Comparison of ENCODE assay signal across 1 cellular context in the genomic region with DNA sequence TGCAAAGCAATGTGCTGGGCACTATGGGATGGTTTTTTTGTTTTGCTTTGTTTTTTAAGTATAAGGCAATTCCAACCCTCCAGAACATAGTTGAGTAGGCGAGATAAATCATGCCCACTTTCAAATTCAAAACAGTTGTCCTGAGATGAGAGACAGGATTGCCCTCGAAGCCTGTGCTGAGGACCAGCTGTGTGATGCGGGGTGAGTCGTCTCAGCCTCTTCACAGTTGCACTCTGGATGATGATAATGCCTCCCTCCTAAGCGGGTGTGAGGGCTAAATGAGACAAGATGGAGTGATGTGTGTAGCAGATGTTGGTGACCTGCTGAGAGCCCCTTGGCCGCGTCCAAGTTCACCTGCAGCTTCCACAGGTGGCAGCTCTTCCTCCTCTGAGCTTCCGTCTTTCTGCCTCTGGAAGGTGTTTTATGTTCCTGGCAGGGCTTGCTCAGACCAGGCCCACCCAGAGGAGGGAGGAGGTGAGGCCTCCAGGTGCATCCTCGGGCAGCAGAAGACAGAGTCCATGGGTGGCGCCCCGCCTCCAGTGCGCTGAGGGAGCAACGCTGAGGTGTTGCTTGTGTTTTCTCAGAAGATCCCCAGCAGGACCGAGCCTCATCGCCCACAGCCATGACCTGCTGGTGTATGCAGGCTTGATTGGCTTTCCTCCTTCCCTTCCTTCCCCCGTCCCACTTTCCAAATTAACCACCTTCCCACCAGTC.
TF ChIP-seq lines count a peak whose summit lies in the region.

No MANE protein-coding gene starts in this region.

TF ChIP-seq in K562, 482 proteins besides CTCF, POLR2A, EP300 and RAD21 (continued from another document):
- TF ChIP-seq, protein P1, sequence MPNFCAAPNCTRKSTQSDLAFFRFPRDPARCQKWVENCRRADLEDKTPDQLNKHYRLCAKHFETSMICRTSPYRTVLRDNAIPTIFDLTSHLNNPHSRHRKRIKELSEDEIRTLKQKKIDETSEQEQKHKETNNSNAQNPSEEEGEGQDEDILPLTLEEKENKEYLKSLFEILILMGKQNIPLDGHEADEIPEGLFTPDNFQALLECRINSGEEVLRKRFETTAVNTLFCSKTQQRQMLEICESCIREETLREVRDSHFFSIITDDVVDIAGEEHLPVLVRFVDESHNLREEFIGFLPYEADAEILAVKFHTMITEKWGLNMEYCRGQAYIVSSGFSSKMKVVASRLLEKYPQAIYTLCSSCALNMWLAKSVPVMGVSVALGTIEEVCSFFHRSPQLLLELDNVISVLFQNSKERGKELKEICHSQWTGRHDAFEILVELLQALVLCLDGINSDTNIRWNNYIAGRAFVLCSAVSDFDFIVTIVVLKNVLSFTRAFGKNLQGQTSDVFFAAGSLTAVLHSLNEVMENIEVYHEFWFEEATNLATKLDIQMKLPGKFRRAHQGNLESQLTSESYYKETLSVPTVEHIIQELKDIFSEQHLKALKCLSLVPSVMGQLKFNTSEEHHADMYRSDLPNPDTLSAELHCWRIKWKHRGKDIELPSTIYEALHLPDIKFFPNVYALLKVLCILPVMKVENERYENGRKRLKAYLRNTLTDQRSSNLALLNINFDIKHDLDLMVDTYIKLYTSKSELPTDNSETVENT (CRISPR knock-in tag; IDR thresholded peaks at IDR 0.05) = no peak
- TF ChIP-seq MXI1 (IDR thresholded peaks at IDR 0.05; ENCODE audit: low read depth, low read length) (no peak), NR4A1 (CRISPR knock-in tag; IDR thresholded peaks at IDR 0.05) (no peak), NR4A1 (tag; IDR thresholded peaks at IDR 0.05) (no peak), TAF9B (IDR thresholded peaks at IDR 0.05; ENCODE audit: partially characterized antibody) (no peak), HDAC2 (IDR thresholded peaks at IDR 0.05) (no peak), MCM5 (IDR thresholded peaks at IDR 0.05; ENCODE audit: low read depth) (no peak), NCOR1 (IDR thresholded peaks at IDR 0.05) (no peak)
- TF ChIP-seq, protein P2, sequence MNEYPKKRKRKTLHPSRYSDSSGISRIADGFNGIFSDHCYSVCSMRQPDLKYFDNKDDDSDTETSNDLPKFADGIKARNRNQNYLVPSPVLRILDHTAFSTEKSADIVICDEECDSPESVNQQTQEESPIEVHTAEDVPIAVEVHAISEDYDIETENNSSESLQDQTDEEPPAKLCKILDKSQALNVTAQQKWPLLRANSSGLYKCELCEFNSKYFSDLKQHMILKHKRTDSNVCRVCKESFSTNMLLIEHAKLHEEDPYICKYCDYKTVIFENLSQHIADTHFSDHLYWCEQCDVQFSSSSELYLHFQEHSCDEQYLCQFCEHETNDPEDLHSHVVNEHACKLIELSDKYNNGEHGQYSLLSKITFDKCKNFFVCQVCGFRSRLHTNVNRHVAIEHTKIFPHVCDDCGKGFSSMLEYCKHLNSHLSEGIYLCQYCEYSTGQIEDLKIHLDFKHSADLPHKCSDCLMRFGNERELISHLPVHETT (CRISPR knock-in tag; conservative IDR thresholded peaks at IDR 0.05 in 1 of 2, IDR thresholded peaks at IDR 0.05 in 1 of 2) = no peak
- TF ChIP-seq, protein P3, sequence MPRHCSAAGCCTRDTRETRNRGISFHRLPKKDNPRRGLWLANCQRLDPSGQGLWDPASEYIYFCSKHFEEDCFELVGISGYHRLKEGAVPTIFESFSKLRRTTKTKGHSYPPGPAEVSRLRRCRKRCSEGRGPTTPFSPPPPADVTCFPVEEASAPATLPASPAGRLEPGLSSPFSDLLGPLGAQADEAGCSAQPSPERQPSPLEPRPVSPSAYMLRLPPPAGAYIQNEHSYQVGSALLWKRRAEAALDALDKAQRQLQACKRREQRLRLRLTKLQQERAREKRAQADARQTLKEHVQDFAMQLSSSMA (CRISPR knock-in tag; IDR thresholded peaks at IDR 0.05) = no peak
- TF ChIP-seq, protein P4, sequence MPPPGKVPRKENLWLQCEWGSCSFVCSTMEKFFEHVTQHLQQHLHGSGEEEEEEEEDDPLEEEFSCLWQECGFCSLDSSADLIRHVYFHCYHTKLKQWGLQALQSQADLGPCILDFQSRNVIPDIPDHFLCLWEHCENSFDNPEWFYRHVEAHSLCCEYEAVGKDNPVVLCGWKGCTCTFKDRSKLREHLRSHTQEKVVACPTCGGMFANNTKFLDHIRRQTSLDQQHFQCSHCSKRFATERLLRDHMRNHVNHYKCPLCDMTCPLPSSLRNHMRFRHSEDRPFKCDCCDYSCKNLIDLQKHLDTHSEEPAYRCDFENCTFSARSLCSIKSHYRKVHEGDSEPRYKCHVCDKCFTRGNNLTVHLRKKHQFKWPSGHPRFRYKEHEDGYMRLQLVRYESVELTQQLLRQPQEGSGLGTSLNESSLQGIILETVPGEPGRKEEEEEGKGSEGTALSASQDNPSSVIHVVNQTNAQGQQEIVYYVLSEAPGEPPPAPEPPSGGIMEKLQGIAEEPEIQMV (tag; conservative IDR thresholded peaks at IDR 0.05; ENCODE audit: low read depth) = no peak
